In the genomic region with DNA sequence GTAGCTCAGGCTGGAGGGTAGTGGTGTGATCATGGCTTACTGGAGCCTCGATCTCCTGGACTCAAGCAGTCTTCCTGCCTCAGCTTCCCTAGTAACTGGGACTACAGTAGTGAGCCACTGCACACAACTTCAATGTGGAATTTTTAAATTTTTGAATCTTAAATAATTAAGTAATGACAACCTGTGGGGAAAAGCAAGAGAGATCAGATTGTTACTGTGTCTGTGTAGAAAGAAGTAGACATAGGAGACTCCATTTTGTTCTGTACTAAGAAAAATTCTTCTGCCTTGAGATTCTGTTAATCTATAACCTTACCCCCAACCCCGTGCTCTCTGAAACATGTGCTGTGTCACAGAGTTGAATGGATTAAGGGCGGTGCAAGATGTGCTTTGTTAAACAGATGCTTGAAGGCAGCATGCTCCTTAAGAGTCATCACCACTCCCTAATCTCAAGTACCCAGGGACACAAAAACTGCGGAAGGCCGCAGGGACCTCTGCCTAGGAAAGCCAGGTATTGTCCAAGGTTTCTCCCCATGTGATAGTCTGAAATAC, we compare ENCODE assay signal across 8 cellular contexts. TPM values are rescaled to one million over a fixed set of nuclear protein-coding genes. Genes with fewer than 3 reads are reported as not detected.
A peak's percentile ranks its signal among the peaks of the same experiment; 100 is the strongest.
DNase-seq lines count a peak whose midpoint lies in the region; ATAC-seq, FAIRE-seq and TF ChIP-seq lines count a peak whose summit lies in the region.
"Not testable (repeated sequence)": the region's sequence is repeated elsewhere in the genome, so short reads cannot be mapped to it uniquely, and the experiment has no call there.

No MANE protein-coding gene starts in this region.

- H3K79me2 ChIP-seq in K562 (ENCODE audit: control insufficient read depth, insufficient read depth, low read length): peaks cover 12% of the 10 kb centered on the region

- FAIRE-seq in A549 (lab: Jason Lieb, UNC); K562 (lab: Jason Lieb, UNC): not testable (repeated sequence)

- H3K9me1 ChIP-seq in K562 (ENCODE audit: control insufficient read depth, insufficient read depth, low read length): not testable (repeated sequence)

- WGBS in A549 (ENCODE audit: missing lambda C conversion rate): 16% methylated on average over 5 of the region's 5 CpGs
- WGBS in HUES64: 61% methylated on average over 3 of the region's 5 CpGs
- 24% methylated on average over 3 of the region's 5 CpGs for WGBS in K562 (ENCODE audit: insufficient coverage, low coverage, missing lambda C conversion rate)
- 44% methylated on average over 3 of the region's 5 CpGs for WGBS in right lobe of liver (ENCODE audit: insufficient coverage, low coverage, low lambda C conversion rate, missing lambda C conversion rate)

- H3K27me3 Mint-ChIP-seq in WTC11 (ENCODE audit: low read depth); glutamatergic neuron (ENCODE audit: unreplicated experiment); neural crest cell (ENCODE audit: low read depth): not testable (repeated sequence)

- H4K20me1 ChIP-seq in K562 (replicated peaks; ENCODE audit: control insufficient read depth, insufficient read depth, low read length): not testable (repeated sequence)

- not testable (repeated sequence) for H3K9me3 ChIP-seq in A549; HUES64 (ENCODE audit: insufficient read depth, low read depth, low read length); K562 (replicated peaks; ENCODE audit: control insufficient read depth, insufficient read depth, low read depth, low read length); right lobe of liver; upper lobe of right lung

- ATAC-seq in A549, WTC11, K562, right lobe of liver, upper lobe of right lung: not testable (repeated sequence)

- not testable (repeated sequence) for H3K4me1 Mint-ChIP-seq in WTC11; glutamatergic neuron (ENCODE audit: low read depth, unreplicated experiment); neural crest cell

- not testable (repeated sequence) for H3K27me3 ChIP-seq in HUES64 (ENCODE audit: insufficient read depth, low read length); K562 (ENCODE audit: control insufficient read depth in 2 of 2, insufficient read depth in 2 of 2, low read length in 2 of 2); right lobe of liver; upper lobe of right lung

- not testable (repeated sequence) for H3K36me3 Mint-ChIP-seq in WTC11; glutamatergic neuron (ENCODE audit: unreplicated experiment); neural crest cell (ENCODE audit: low read depth)

- not testable (repeated sequence) for H2AFZ ChIP-seq in K562 (ENCODE audit: low read depth, low read length)

- H3K27ac ChIP-seq in A549 (peak overlapping the region; percentile 72 to 92), K562 (ENCODE audit: extremely low read depth, low read depth, low read length) (peak overlapping the region; percentile 28; the same call in 1 of the 3 replicates), right lobe of liver (peak overlapping the region in 2 of 3 donors; percentile 20 to 98), upper lobe of right lung (peak overlapping the region; percentile 60)
- not testable (repeated sequence) for H3K27ac ChIP-seq in HUES64 (ENCODE audit: low read depth, low read length)

- in situ Hi-C loops in K562 (cut with MboI): not testable (repeated sequence)

- TF ChIP-seq RAD21 in A549 (conservative IDR thresholded peaks at IDR 0.05 in 1 of 2, IDR thresholded peaks at IDR 0.05 in 1 of 2); K562 (CRISPR knock-in tag; conservative IDR thresholded peaks at IDR 0.05 in 1 of 2, IDR thresholded peaks at IDR 0.05 in 1 of 2): not testable (repeated sequence)

- H3K27ac Mint-ChIP-seq in WTC11; neural crest cell (ENCODE audit: unreplicated experiment): not testable (repeated sequence)
- H3K27ac Mint-ChIP-seq in glutamatergic neuron (ENCODE audit: unreplicated experiment): peak overlapping the region; percentile 55

- not testable (repeated sequence) for H3K9me3 Mint-ChIP-seq in WTC11; glutamatergic neuron (ENCODE audit: unreplicated experiment); neural crest cell

- H3K36me3 ChIP-seq in HUES64 (ENCODE audit: insufficient read depth, low read length); right lobe of liver; upper lobe of right lung: not testable (repeated sequence)
- peaks cover 24% of the 10 kb centered on the region; the same call in 2 of the 3 replicates for H3K36me3 ChIP-seq in K562 (ENCODE audit: control insufficient read depth, insufficient read depth, low read length)

- H3K4me3 Mint-ChIP-seq in WTC11: peak overlapping the region; percentile 88; the same call in 1 of the 2 replicates
- peak overlapping the region; percentile 97 for H3K4me3 Mint-ChIP-seq in glutamatergic neuron (ENCODE audit: unreplicated experiment)
- H3K4me3 Mint-ChIP-seq in neural crest cell: peak overlapping the region; percentile 57

- TF ChIP-seq EP300 in A549 (IDR thresholded peaks at IDR 0.05); K562 (IDR thresholded peaks at IDR 0.05; ENCODE audit: low read length): not testable (repeated sequence)

- CTCF ChIA-PET in A549 (lab: Yijun Ruan, JAX); WTC11 (lab: Charles Lee); K562 (lab: Yijun Ruan, JAX; ENCODE audit: low intra/inter-chr PET ratio): not testable (repeated sequence)

- H3K4me3 ChIP-seq in A549: 0 out of 3 replicates have a peak overlapping the region, but pooled peaks have one; percentile 21
- H3K4me3 ChIP-seq in HUES64 (ENCODE audit: low read length); K562; upper lobe of right lung: not testable (repeated sequence)
- H3K4me3 ChIP-seq in right lobe of liver: peak overlapping the region in 1 of 3 donors; percentile 98

- H3K4me1 ChIP-seq in A549; HUES64 (ENCODE audit: insufficient read depth, low read length); right lobe of liver; upper lobe of right lung: not testable (repeated sequence)
- H3K4me1 ChIP-seq in K562 (replicated peaks in 1 of 2; ENCODE audit: control insufficient read depth in 2 of 2, insufficient read depth in 2 of 2, low read length in 2 of 2): peaks cover under 1 to 18% of the 10 kb centered on the region in 2 experiments; a peak in 2 of 5 replicates

- H3K4me2 ChIP-seq in A549 (peak overlapping the region; percentile 92), K562 (ENCODE audit: insufficient read depth, low read length) (peak overlapping the region; percentile 99)

- DNase-seq in A549 (ENCODE audit: low read depth in 1 of 2, low spot score in 1 of 2); WTC11 (ENCODE audit: low spot score); K562 (ENCODE audit: extremely low read depth in 1 of 4, low spot score in 3 of 4); glutamatergic neuron; right lobe of liver; neural crest cell (ENCODE audit: low read depth, low spot score); upper lobe of right lung: not testable (repeated sequence)

- not testable (repeated sequence) for BruUV-seq in K562 (replicated peaks; lab: Mats Ljungman, UMichigan)

- TF ChIP-seq CTCF in A549 (IDR thresholded peaks at IDR 0.05); WTC11 (IDR thresholded peaks at IDR 0.05); K562 (IDR thresholded peaks at IDR 0.05 in 2 of 3, conservative IDR thresholded peaks at IDR 0.05 in 1 of 3; ENCODE audit: insufficient read depth in 2 of 3, low read depth in 1 of 3, low read length in 3 of 3); glutamatergic neuron (IDR thresholded peaks at IDR 0.05; ENCODE audit: partially characterized antibody, unreplicated experiment); right lobe of liver (IDR thresholded peaks at IDR 0.05); neural crest cell (conservative IDR thresholded peaks at IDR 0.05); upper lobe of right lung (IDR thresholded peaks at IDR 0.05): not testable (repeated sequence)

- TF ChIP-seq POLR2A in A549 (IDR thresholded peaks at IDR 0.05; ENCODE audit: low read length); K562 (conservative IDR thresholded peaks at IDR 0.05); right lobe of liver (IDR thresholded peaks at IDR 0.05): not testable (repeated sequence)

- intact Hi-C loops in K562 (cut with micrococcal nuclease): loop anchor here (2.0 kb wide), 1 partner anchor 55 kb away; the partner anchor contains the start of gene DNA2
- intact Hi-C loops in right lobe of liver (cut with DNase I); upper lobe of right lung (cut with DNase I): not testable (repeated sequence)

- POLR2A ChIA-PET in A549 (lab: Yijun Ruan, JAX); WTC11 (lab: Charles Lee): not testable (repeated sequence)
- POLR2A ChIA-PET in K562 (lab: Yijun Ruan, JAX): interaction anchor here (0.8 kb wide), 1 partner anchor 192 kb away, joined by 3 read pairs; the partner anchor contains the start of gene PBLD

- peak overlapping the region; percentile 55; the same call in 1 of the 2 replicates for H3K9ac ChIP-seq in HUES64 (ENCODE audit: low read depth, low read length)
- peak overlapping the region in 1 of 2 experiments; percentile 53; a peak in 2 of 4 replicates for H3K9ac ChIP-seq in K562 (ENCODE audit: insufficient read depth in 1 of 2, low read depth in 2 of 2, low read length in 2 of 2)

RNA-seq across cellular contexts. Expression of gene SLC25A16, which starts 1.8 kb away (rescaled TPM):
- polyA plus RNA-seq in A549 (2011; rRNA removed): 14.0 and 19.6 TPM in 2 replicates
- polyA plus RNA-seq in A549 (2012; cell fraction: cytosol; rRNA removed): 4.2 and 5.3 TPM in 2 replicates
- 10.2 and 19.7 TPM in 2 replicates for polyA plus RNA-seq in A549 (2012; cell fraction: nucleus; rRNA removed)
- 8.3 to 9.4 TPM (median 8.3 TPM) in 3 replicates for polyA plus RNA-seq in A549 (2017; fragmentation: RNase III; extraction: RNeasy Plus Mini Kit Qiagen cat#74134 plus additional on column Dnase treatment)
- polyA minus RNA-seq in A549 (2011; rRNA and poly(A)+ RNA removed): 21.0 and 30.1 TPM in 2 replicates
- 4.2 TPM for polyA plus RNA-seq in HUES64 (2013, experiment 1 of 2)
- 5.0 TPM for polyA plus RNA-seq in HUES64 (2013, experiment 2 of 2)
- total RNA-seq in WTC11 (2021): 11.1 to 16.8 TPM (median 13.1 TPM) in 3 replicates
- 154 and 293 TPM in 2 replicates for total RNA-seq in K562 (2011; cell fraction: chromatin; rRNA removed; ENCODE audit: low replicate concordance)
- total RNA-seq in K562 (2011; cell fraction: nucleolus; rRNA removed): 80.4 and 84.5 TPM in 2 replicates
- 109 and 132 TPM in 2 replicates for total RNA-seq in K562 (2011; cell fraction: nucleoplasm; rRNA removed)
- 7.5 and 9.0 TPM in 2 replicates for total RNA-seq in K562 (2014; rRNA removed)
- total RNA-seq in K562 (2014; rRNA removed; fragmentation: Illumina TruSeq; extraction: Trizol): 25.7 and 32.0 TPM in 2 replicates
- total RNA-seq in K562 (2015; rRNA removed; fragmentation: Illumina TruSeq; extraction: Trizol): 16.7 and 16.8 TPM in 2 replicates
- 21.9 and 24.1 TPM in 2 replicates for total RNA-seq in K562 (2021)
- polyA plus RNA-seq in K562 (2011; rRNA removed): 26.0 and 28.5 TPM in 2 replicates
- 6.3 and 11.1 TPM in 2 replicates for polyA plus RNA-seq in K562 (2011; cell fraction: cytosol; rRNA removed)
- 49.8 and 58.5 TPM in 2 replicates for polyA plus RNA-seq in K562 (2011; cell fraction: nucleus; rRNA removed)
- polyA plus RNA-seq in K562 (2012): 6.7 and 9.8 TPM in 2 replicates
- 9.6 and 12.0 TPM in 2 replicates for polyA plus RNA-seq in K562 (2014; fragmentation: Illumina TruSeq; extraction: Trizol)
- 1 to 10 TPM; 2.7 to 5.1 TPM for polyA plus RNA-seq in K562 (2014; fragmentation: Nextera tagmentation; extraction: Ambion mirVana)
- 20.0 and 24.6 TPM in 2 replicates for polyA plus RNA-seq in K562 (2014; rRNA removed)
- polyA minus RNA-seq in K562 (2011; rRNA and poly(A)+ RNA removed): 36.2 and 41.9 TPM in 2 replicates
- 22.1 and 26.7 TPM in 2 replicates for polyA minus RNA-seq in K562 (2011; cell fraction: cytosol; rRNA and poly(A)+ RNA removed)
- polyA minus RNA-seq in K562 (2011; cell fraction: nucleus; rRNA and poly(A)+ RNA removed): 18.6 and 24.5 TPM in 2 replicates
- total RNA-seq in glutamatergic neuron (ENCODE audit: unreplicated experiment): 30.7 TPM
- 10 to 100 TPM; 13.9 to 36.9 (median 23.2) TPM for total RNA-seq in right lobe of liver
- 13.1 and 19.3 TPM in 2 replicates for total RNA-seq in neural crest cell
- total RNA-seq in upper lobe of right lung: 36.2 TPM

RNA-seq across cellular contexts. Expression of gene TET1, which starts 34.6 kb away (rescaled TPM):
- polyA plus RNA-seq in A549 (2011; rRNA removed): 1.7 and 1.8 TPM in 2 replicates
- polyA plus RNA-seq in A549 (2012; cell fraction: cytosol; rRNA removed): 0.25 and 0.34 TPM in 2 replicates
- polyA plus RNA-seq in A549 (2012; cell fraction: nucleus; rRNA removed): 0.30 and 0.43 TPM in 2 replicates
- 0.45 to 0.49 TPM (median 0.45 TPM) in 3 replicates for polyA plus RNA-seq in A549 (2017; fragmentation: RNase III; extraction: RNeasy Plus Mini Kit Qiagen cat#74134 plus additional on column Dnase treatment)
- polyA minus RNA-seq in A549 (2011; rRNA and poly(A)+ RNA removed): 4.5 and 5.4 TPM in 2 replicates
- polyA plus RNA-seq in HUES64 (2013, experiment 1 of 2): 27.0 TPM
- polyA plus RNA-seq in HUES64 (2013, experiment 2 of 2): 30.2 TPM
- total RNA-seq in WTC11 (2021): 59.2 to 71.4 TPM (median 62.0 TPM) in 3 replicates
- 44.0 and 102 TPM in 2 replicates for total RNA-seq in K562 (2011; cell fraction: chromatin; rRNA removed; ENCODE audit: low replicate concordance)
- total RNA-seq in K562 (2011; cell fraction: nucleolus; rRNA removed): 30.5 and 40.3 TPM in 2 replicates
- total RNA-seq in K562 (2011; cell fraction: nucleoplasm; rRNA removed): 50.2 and 57.9 TPM in 2 replicates
- 9.2 and 11.9 TPM in 2 replicates for total RNA-seq in K562 (2014; rRNA removed)
- total RNA-seq in K562 (2014; rRNA removed; fragmentation: Illumina TruSeq; extraction: Trizol): 21.0 and 22.2 TPM in 2 replicates
- total RNA-seq in K562 (2015; rRNA removed; fragmentation: Illumina TruSeq; extraction: Trizol): 18.0 and 18.7 TPM in 2 replicates
- total RNA-seq in K562 (2021): 20.6 and 21.3 TPM in 2 replicates
- polyA plus RNA-seq in K562 (2011; rRNA removed): 11.6 and 18.9 TPM in 2 replicates
- polyA plus RNA-seq in K562 (2011; cell fraction: cytosol; rRNA removed): 4.0 and 9.4 TPM in 2 replicates
- 10.7 and 16.7 TPM in 2 replicates for polyA plus RNA-seq in K562 (2011; cell fraction: nucleus; rRNA removed)
- polyA plus RNA-seq in K562 (2012): 6.8 and 8.1 TPM in 2 replicates
- polyA plus RNA-seq in K562 (2014; fragmentation: Illumina TruSeq; extraction: Trizol): 12.6 and 16.8 TPM in 2 replicates
- polyA plus RNA-seq in K562 (2014; fragmentation: Nextera tagmentation; extraction: Ambion mirVana): 1 to 10 TPM; 2.6 to 3.6 TPM
- 5.4 and 5.9 TPM in 2 replicates for polyA plus RNA-seq in K562 (2014; rRNA removed)
- polyA minus RNA-seq in K562 (2011; rRNA and poly(A)+ RNA removed): 45.0 and 86.3 TPM in 2 replicates
- 25.9 and 31.1 TPM in 2 replicates for polyA minus RNA-seq in K562 (2011; cell fraction: cytosol; rRNA and poly(A)+ RNA removed)
- 18.4 and 50.4 TPM in 2 replicates for polyA minus RNA-seq in K562 (2011; cell fraction: nucleus; rRNA and poly(A)+ RNA removed)
- total RNA-seq in glutamatergic neuron (ENCODE audit: unreplicated experiment): 31.6 TPM
- under 1 TPM; 0.62 to 0.86 (median 0.67) TPM for total RNA-seq in right lobe of liver
- 27.7 and 30.0 TPM in 2 replicates for total RNA-seq in neural crest cell
- 2.1 TPM for total RNA-seq in upper lobe of right lung

RNA-seq across cellular contexts. Expression of gene DNA2, which starts 53.8 kb away (rescaled TPM):
- 15.6 and 20.1 TPM in 2 replicates for polyA plus RNA-seq in A549 (2011; rRNA removed)
- polyA plus RNA-seq in A549 (2012; cell fraction: cytosol; rRNA removed): 6.2 and 7.2 TPM in 2 replicates
- polyA plus RNA-seq in A549 (2012; cell fraction: nucleus; rRNA removed): 6.8 and 11.1 TPM in 2 replicates
- 13.4 to 16.5 TPM (median 14.5 TPM) in 3 replicates for polyA plus RNA-seq in A549 (2017; fragmentation: RNase III; extraction: RNeasy Plus Mini Kit Qiagen cat#74134 plus additional on column Dnase treatment)
- 4.9 and 5.3 TPM in 2 replicates for polyA minus RNA-seq in A549 (2011; rRNA and poly(A)+ RNA removed)
- 31.8 TPM for polyA plus RNA-seq in HUES64 (2013, experiment 1 of 2)
- polyA plus RNA-seq in HUES64 (2013, experiment 2 of 2): 27.1 TPM
- 39.3 to 46.3 TPM (median 43.0 TPM) in 3 replicates for total RNA-seq in WTC11 (2021)
- 50.5 and 236 TPM in 2 replicates for total RNA-seq in K562 (2011; cell fraction: chromatin; rRNA removed; ENCODE audit: low replicate concordance)
- total RNA-seq in K562 (2011; cell fraction: nucleolus; rRNA removed): 26.7 and 32.4 TPM in 2 replicates
- 64.3 and 73.3 TPM in 2 replicates for total RNA-seq in K562 (2011; cell fraction: nucleoplasm; rRNA removed)
- total RNA-seq in K562 (2014; rRNA removed): 24.6 and 35.1 TPM in 2 replicates
- 51.4 and 59.2 TPM in 2 replicates for total RNA-seq in K562 (2014; rRNA removed; fragmentation: Illumina TruSeq; extraction: Trizol)
- total RNA-seq in K562 (2015; rRNA removed; fragmentation: Illumina TruSeq; extraction: Trizol): 47.4 and 50.5 TPM in 2 replicates
- 45.8 and 47.7 TPM in 2 replicates for total RNA-seq in K562 (2021)
- polyA plus RNA-seq in K562 (2011; rRNA removed): 31.8 and 43.5 TPM in 2 replicates
- polyA plus RNA-seq in K562 (2011; cell fraction: cytosol; rRNA removed): 4.9 and 16.6 TPM in 2 replicates
- 22.2 and 33.6 TPM in 2 replicates for polyA plus RNA-seq in K562 (2011; cell fraction: nucleus; rRNA removed)
- 20.1 and 20.6 TPM in 2 replicates for polyA plus RNA-seq in K562 (2012)
- 38.3 and 40.8 TPM in 2 replicates for polyA plus RNA-seq in K562 (2014; fragmentation: Illumina TruSeq; extraction: Trizol)
- 10 to 100 TPM; 24.7 to 32.7 TPM for polyA plus RNA-seq in K562 (2014; fragmentation: Nextera tagmentation; extraction: Ambion mirVana)
- polyA plus RNA-seq in K562 (2014; rRNA removed): 31.4 and 35.1 TPM in 2 replicates
- polyA minus RNA-seq in K562 (2011; rRNA and poly(A)+ RNA removed): 57.9 and 74.1 TPM in 2 replicates
- polyA minus RNA-seq in K562 (2011; cell fraction: cytosol; rRNA and poly(A)+ RNA removed): 21.9 and 24.0 TPM in 2 replicates
- polyA minus RNA-seq in K562 (2011; cell fraction: nucleus; rRNA and poly(A)+ RNA removed): 18.6 and 35.5 TPM in 2 replicates
- 9.9 TPM for total RNA-seq in glutamatergic neuron (ENCODE audit: unreplicated experiment)
- total RNA-seq in right lobe of liver: 10 to 100 TPM in 1 of 6 experiments, 1 to 10 TPM in 5; 2.6 to 18.9 (median 3.8) TPM
- total RNA-seq in neural crest cell: 44.6 and 52.6 TPM in 2 replicates
- total RNA-seq in upper lobe of right lung: 5.2 TPM
